In the genomic region with DNA sequence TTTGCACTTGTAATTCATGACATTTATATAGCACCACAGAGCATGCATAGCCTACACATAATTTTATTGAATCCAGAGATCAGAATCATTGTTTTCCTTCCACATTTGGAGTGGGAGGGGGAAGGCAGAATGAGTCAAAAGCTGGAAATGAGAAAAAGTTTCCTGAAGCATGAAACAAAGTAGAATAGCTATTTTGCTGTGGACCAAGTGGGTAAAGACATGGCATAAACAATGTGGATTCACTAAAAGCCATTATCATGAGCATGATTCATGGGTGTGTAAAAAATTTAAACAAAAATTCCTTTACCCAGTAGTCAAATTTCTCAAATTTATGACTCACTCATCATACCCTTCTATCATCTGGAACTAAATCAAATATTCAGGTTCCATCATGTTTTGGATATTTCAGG, we compare ENCODE assay signal across 1 cellular context.
TF ChIP-seq lines count a peak whose summit lies in the region.

No MANE protein-coding gene starts in this region.

TF ChIP-seq in SK-N-SH, 30 proteins besides CTCF, POLR2A, EP300 and RAD21 (continued from another document):
- TF ChIP-seq, protein P1, sequence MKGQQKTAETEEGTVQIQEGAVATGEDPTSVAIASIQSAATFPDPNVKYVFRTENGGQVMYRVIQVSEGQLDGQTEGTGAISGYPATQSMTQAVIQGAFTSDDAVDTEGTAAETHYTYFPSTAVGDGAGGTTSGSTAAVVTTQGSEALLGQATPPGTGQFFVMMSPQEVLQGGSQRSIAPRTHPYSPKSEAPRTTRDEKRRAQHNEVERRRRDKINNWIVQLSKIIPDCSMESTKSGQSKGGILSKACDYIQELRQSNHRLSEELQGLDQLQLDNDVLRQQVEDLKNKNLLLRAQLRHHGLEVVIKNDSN (IDR thresholded peaks at IDR 0.05; ENCODE audit: borderline replicate concordance, low read depth): no peak
- peak; percentile 88 for TF ChIP-seq FOSL2 (IDR thresholded peaks at IDR 0.05; ENCODE audit: borderline replicate concordance, low read depth)
- TF ChIP-seq GATA2 (CRISPR knock-in tag; IDR thresholded peaks at IDR 0.05): no peak
- no peak for TF ChIP-seq POLR2AphosphoS5 (IDR thresholded peaks at IDR 0.05; ENCODE audit: low read depth, low read length)
- no peak for TF ChIP-seq CHD2 (IDR thresholded peaks at IDR 0.05; ENCODE audit: low read length, partially characterized antibody)
- TF ChIP-seq, protein P2, sequence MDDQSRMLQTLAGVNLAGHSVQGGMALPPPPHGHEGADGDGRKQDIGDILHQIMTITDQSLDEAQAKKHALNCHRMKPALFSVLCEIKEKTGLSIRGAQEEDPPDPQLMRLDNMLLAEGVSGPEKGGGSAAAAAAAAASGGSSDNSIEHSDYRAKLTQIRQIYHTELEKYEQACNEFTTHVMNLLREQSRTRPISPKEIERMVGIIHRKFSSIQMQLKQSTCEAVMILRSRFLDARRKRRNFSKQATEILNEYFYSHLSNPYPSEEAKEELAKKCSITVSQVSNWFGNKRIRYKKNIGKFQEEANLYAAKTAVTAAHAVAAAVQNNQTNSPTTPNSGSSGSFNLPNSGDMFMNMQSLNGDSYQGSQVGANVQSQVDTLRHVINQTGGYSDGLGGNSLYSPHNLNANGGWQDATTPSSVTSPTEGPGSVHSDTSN (IDR thresholded peaks at IDR 0.05): peak; percentile 74
- TF ChIP-seq NRF1 (IDR thresholded peaks at IDR 0.05; ENCODE audit: low read depth, low read length): no peak
- TF ChIP-seq SMC3 (IDR thresholded peaks at IDR 0.05; ENCODE audit: low read depth, low read length): no peak
- peak; percentile 71 for TF ChIP-seq JUND (IDR thresholded peaks at IDR 0.05)
- TF ChIP-seq NFIC (IDR thresholded peaks at IDR 0.05; ENCODE audit: borderline replicate concordance): peak; percentile 55; the same call in 1 of the 2 replicates
- peak; percentile 73 for TF ChIP-seq TCF12 (IDR thresholded peaks at IDR 0.05)
- TF ChIP-seq MEF2A (IDR thresholded peaks at IDR 0.05; ENCODE audit: borderline replicate concordance, low read depth): no peak
- peak; percentile 78; the same call in 1 of the 2 replicates for TF ChIP-seq TEAD4 (IDR thresholded peaks at IDR 0.05; ENCODE audit: borderline replicate concordance, insufficient read depth)
- no peak for TF ChIP-seq RFX5 (IDR thresholded peaks at IDR 0.05; ENCODE audit: low read length)
- TF ChIP-seq RCOR1 (IDR thresholded peaks at IDR 0.05; ENCODE audit: low read length): no peak
- TF ChIP-seq, protein P3, sequence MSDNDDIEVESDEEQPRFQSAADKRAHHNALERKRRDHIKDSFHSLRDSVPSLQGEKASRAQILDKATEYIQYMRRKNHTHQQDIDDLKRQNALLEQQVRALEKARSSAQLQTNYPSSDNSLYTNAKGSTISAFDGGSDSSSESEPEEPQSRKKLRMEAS (IDR thresholded peaks at IDR 0.05; ENCODE audit: low read depth): peak; percentile 6
- TF ChIP-seq SIN3A (IDR thresholded peaks at IDR 0.05; ENCODE audit: borderline replicate concordance, low read depth, low read length): no peak
- TF ChIP-seq, protein P4, sequence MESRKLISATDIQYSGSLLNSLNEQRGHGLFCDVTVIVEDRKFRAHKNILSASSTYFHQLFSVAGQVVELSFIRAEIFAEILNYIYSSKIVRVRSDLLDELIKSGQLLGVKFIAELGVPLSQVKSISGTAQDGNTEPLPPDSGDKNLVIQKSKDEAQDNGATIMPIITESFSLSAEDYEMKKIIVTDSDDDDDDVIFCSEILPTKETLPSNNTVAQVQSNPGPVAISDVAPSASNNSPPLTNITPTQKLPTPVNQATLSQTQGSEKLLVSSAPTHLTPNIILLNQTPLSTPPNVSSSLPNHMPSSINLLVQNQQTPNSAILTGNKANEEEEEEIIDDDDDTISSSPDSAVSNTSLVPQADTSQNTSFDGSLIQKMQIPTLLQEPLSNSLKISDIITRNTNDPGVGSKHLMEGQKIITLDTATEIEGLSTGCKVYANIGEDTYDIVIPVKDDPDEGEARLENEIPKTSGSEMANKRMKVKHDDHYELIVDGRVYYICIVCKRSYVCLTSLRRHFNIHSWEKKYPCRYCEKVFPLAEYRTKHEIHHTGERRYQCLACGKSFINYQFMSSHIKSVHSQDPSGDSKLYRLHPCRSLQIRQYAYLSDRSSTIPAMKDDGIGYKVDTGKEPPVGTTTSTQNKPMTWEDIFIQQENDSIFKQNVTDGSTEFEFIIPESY (IDR thresholded peaks at IDR 0.05; ENCODE audit: borderline replicate concordance, low read depth): no peak
- TF ChIP-seq TAF1 (IDR thresholded peaks at IDR 0.05; ENCODE audit: borderline replicate concordance, low read depth, low read length): no peak
- TF ChIP-seq MXI1 (IDR thresholded peaks at IDR 0.05; ENCODE audit: low read depth, low read length): no peak
- TF ChIP-seq, protein P5, sequence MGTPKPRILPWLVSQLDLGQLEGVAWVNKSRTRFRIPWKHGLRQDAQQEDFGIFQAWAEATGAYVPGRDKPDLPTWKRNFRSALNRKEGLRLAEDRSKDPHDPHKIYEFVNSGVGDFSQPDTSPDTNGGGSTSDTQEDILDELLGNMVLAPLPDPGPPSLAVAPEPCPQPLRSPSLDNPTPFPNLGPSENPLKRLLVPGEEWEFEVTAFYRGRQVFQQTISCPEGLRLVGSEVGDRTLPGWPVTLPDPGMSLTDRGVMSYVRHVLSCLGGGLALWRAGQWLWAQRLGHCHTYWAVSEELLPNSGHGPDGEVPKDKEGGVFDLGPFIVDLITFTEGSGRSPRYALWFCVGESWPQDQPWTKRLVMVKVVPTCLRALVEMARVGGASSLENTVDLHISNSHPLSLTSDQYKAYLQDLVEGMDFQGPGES (IDR thresholded peaks at IDR 0.05; ENCODE audit: low read depth, low read length): no peak
- no peak for TF ChIP-seq EZH2phosphoT487 (IDR thresholded peaks at IDR 0.05; ENCODE audit: borderline replicate concordance, low read depth)
- no peak for TF ChIP-seq FOXJ3 (CRISPR knock-in tag; IDR thresholded peaks at IDR 0.05)
